ENCODE assay signal across 11 cellular contexts in the genomic region with DNA sequence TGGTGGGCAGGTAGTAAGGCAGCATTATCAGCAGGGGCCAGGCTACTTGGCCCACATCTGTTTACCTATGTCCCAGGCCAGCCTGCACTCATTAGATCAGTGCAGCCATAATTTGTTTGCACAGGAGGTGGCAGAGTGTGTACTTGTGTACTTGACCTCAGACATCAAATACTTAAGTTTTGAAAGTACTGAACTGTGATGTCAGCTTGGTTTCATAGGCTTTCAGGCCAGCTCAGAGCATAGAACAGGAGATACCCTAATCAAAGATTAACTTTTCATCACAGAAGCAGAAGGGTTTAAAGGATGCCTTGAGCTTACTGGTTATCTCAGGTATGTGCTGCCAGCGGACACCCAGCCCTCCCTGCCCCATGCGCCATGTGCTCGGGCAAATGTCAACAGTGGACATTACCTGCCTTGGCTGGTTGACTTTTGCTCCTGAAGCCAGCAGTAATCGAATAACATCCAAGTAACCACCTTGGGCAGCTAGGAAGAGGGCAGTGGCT. TPM values are rescaled to one million over a fixed set of nuclear protein-coding genes. Genes with fewer than 3 reads are reported as not detected.
A peak's percentile ranks its signal among the peaks of the same experiment; 100 is the strongest.
DNase-seq lines count a peak whose midpoint lies in the region; ATAC-seq and TF ChIP-seq lines count a peak whose summit lies in the region.
"Had no signal": no experiment of that assay in that cellular context is flagged by ENCODE, and none has a peak within 500 bp of the region (broad histone marks: within the 10 kb centered on the region; RNA-seq: fewer than 3 reads in every experiment).

No MANE protein-coding gene starts in this region.

- H3K9me3 ChIP-seq in WERI-Rb-1 (ENCODE audit: severe bottlenecking): no peaks in the 10 kb centered on the region

- H3K27me3 Mint-ChIP-seq in CD14-positive monocyte (ENCODE audit: low read depth in 3 of 3): peaks cover 0 to 6% (median 0%) of the 10 kb centered on the region in 3 donors

- H3K4me3 Mint-ChIP-seq in CD14-positive monocyte: no peak overlapping the region
- H3K4me3 Mint-ChIP-seq: nephron had no signal

- no peak overlapping the region for H3K27ac Mint-ChIP-seq in CD14-positive monocyte
- H3K27ac Mint-ChIP-seq: nephron had no signal

- H3K9me3 Mint-ChIP-seq in CD14-positive monocyte: no peaks in the 10 kb centered on the region
- H3K9me3 Mint-ChIP-seq: nephron had no signal

- no peak overlapping the region for H3K4me3 ChIP-seq in WERI-Rb-1 (ENCODE audit: low read depth, low read length)

- H3K4me1 Mint-ChIP-seq in CD14-positive monocyte: no peaks in the 10 kb centered on the region
- H3K4me1 Mint-ChIP-seq: nephron had no signal

- in situ Hi-C loops in Caki2 (cut with HindIII; ENCODE audit: low pct_unique_long_range_greater_than_20kb, low sequenced_read_pairs): no loop called here

- no peak overlapping the region for H3K27ac ChIP-seq in WERI-Rb-1
- H3K27ac ChIP-seq: HL-60 had no signal

- intact Hi-C loops in CD14-positive monocyte (cut with micrococcal nuclease): loop anchor here in 1 of 2 donors (10.0 kb wide), 1 partner anchor 185 kb away; no protein-coding TSS in a partner anchor

- TF ChIP-seq CTCF in CD14-positive monocyte (IDR thresholded peaks at IDR 0.05) (no peak), WERI-Rb-1 (IDR thresholded peaks at IDR 0.05; ENCODE audit: low read depth, low read length) (no peak)

- no peaks in the 10 kb centered on the region for H3K27me3 ChIP-seq in WERI-Rb-1 (ENCODE audit: insufficient read depth, low read depth, severe bottlenecking)

- ATAC-seq in GM19397 (IDR thresholded peaks at IDR 0.05; ENCODE audit: unreplicated experiment) (peak; percentile 94), HG03342 (IDR thresholded peaks at IDR 0.05; ENCODE audit: unreplicated experiment) (peak; percentile 85)

- no peaks in the 10 kb centered on the region for H3K36me3 ChIP-seq in WERI-Rb-1

- H3K36me3 Mint-ChIP-seq in CD14-positive monocyte: no peaks in the 10 kb centered on the region

- peak; percentile 82 for DNase-seq in Caki2 (ENCODE audit: low read depth)
- DNase-seq in SHP77 treated with DMSO at 0.1 percent for 48 hours (lab: John Stamatoyannopoulos, UW): peak; percentile 51
- DNase-seq in CD14-positive monocyte (ENCODE audit: low spot score): no peak
- no peak for DNase-seq in WERI-Rb-1
- DNase-seq in GM19240 (ENCODE audit: insufficient read length, low spot score): no peak
- no peak for DNase-seq in activated CD8-positive, alpha-beta memory T cell treated with anti-CD3 and anti-CD28 coated beads, Interleukin-2, amount 50 U/mL, for 4 hours
- DNase-seq: activated T-cell treated with anti-CD3 and anti-CD28 coated beads, Interleukin-2, amount 50 U/mL, for 48 hours had no signal

RNA-seq across cellular contexts. Expression of a gene that starts 33.2 kb away (rescaled TPM):
- total RNA-seq in Caki2 (2014; rRNA removed; shearing (Covaris generic); ENCODE audit: low replicate concordance): 0.17 and 0.71 TPM in 2 replicates
- under 1 TPM in 1 of 2 donors, not detected in 1; 0.11 TPM for polyA plus RNA-seq in CD14-positive monocyte

RNA-seq across cellular contexts. Expression of a gene that starts 43.2 kb away (rescaled TPM):
- total RNA-seq in Caki2 (2014; rRNA removed; shearing (Covaris generic); ENCODE audit: low replicate concordance): 33.6 and 37.9 TPM in 2 replicates
- polyA plus RNA-seq in CD14-positive monocyte: 10 to 100 TPM in 1 of 2 donors, 1 to 10 TPM in 1; 7.5 to 17.9 TPM

RNA-seq across cellular contexts. Expression of a gene that starts 59.8 kb away (rescaled TPM):
- total RNA-seq in Caki2 (2014; rRNA removed; shearing (Covaris generic); ENCODE audit: low replicate concordance): 19.2 and 26.7 TPM in 2 replicates
- not detected for polyA plus RNA-seq in CD14-positive monocyte

Comparison
In these comparisons a context has a peak if more than half of its experiments do, and no peak if none do; other contexts are left out.
1. DNase-seq: peak in Caki2 (single experiment) and SHP77 treated with DMSO at 0.1 percent for 48 hours (single experiment); none in CD14-positive monocyte (single experiment), WERI-Rb-1 (single experiment), GM19240 (single experiment) and activated CD8-positive, alpha-beta memory T cell treated with anti-CD3 and anti-CD28 coated beads, Interleukin-2, amount 50 U/mL, for 4 hours (single experiment).